Comparison of ENCODE assay signal across 1 cellular context in genomic region chr1:32817159-32817814, GRCh38.
A peak's percentile ranks its signal among the peaks of the same experiment; 100 is the strongest.
TF ChIP-seq lines count a peak whose summit lies in the region.

S100PBP (plus strand) TSS chr1:32817653; CDS start chr1:32826100, 8,447 bp downstream.
YARS1 (minus strand) TSS chr1:32817358; CDS start chr1:32817244, 114 bp downstream.

TF ChIP-seq in K562, 482 proteins besides CTCF, POLR2A, EP300 and RAD21 (continued from another document and continues in another):
- TF ChIP-seq PKNOX1 (IDR thresholded peaks at IDR 0.05) (peak; percentile 99), NUFIP1 (IDR thresholded peaks at IDR 0.05; ENCODE audit: partially characterized antibody) (peak; percentile 42), E2F4 (CRISPR knock-in tag; IDR thresholded peaks at IDR 0.05; ENCODE audit: low read depth) (peak; percentile 14; the same call in 1 of the 2 replicates), ID3 (CRISPR knock-in tag; IDR thresholded peaks at IDR 0.05) (no peak), ID3 (tag; IDR thresholded peaks at IDR 0.05) (no peak), GTF3C2 (IDR thresholded peaks at IDR 0.05; ENCODE audit: borderline replicate concordance, extremely low read depth, insufficient read length) (no peak), MAFK (IDR thresholded peaks at IDR 0.05; ENCODE audit: low read length) (peak; percentile 44; the same call in 1 of the 2 replicates), ZNF512 (tag; IDR thresholded peaks at IDR 0.05) (no peak), ZNF232 (CRISPR knock-in tag; IDR thresholded peaks at IDR 0.05) (no peak; the same call in 1 of the 2 replicates), ZNF318 (IDR thresholded peaks at IDR 0.05; ENCODE audit: borderline replicate concordance in 1 of 2, low read depth in 1 of 2) (peak in 1 of 2 experiments; percentile 94; a peak in 2 of 4 replicates), SMAD4 (CRISPR knock-in tag; conservative IDR thresholded peaks at IDR 0.05) (peak; percentile 91), ZNF354B (CRISPR knock-in tag; IDR thresholded peaks at IDR 0.05) (no peak), ZNF695 (CRISPR knock-in tag; IDR thresholded peaks at IDR 0.05) (no peak), ZBTB7A (IDR thresholded peaks at IDR 0.05; ENCODE audit: borderline replicate concordance, control insufficient read depth, low read depth, low read length) (peak; percentile 83), C11orf30 (IDR thresholded peaks at IDR 0.05; ENCODE audit: low read depth) (peak; percentile 78), TCF7L2 (IDR thresholded peaks at IDR 0.05; ENCODE audit: low read depth, low read length) (no peak), ZNF592 (IDR thresholded peaks at IDR 0.05) (no peak), LEF1 (IDR thresholded peaks at IDR 0.05) (peak; percentile 95), BDP1 (IDR thresholded peaks at IDR 0.05; ENCODE audit: insufficient read depth, insufficient read length) (no peak), POLR2AphosphoS2 (IDR thresholded peaks at IDR 0.05; ENCODE audit: low read length) (no peak), EGR1 (conservative IDR thresholded peaks at IDR 0.05) (peak; percentile 50), RUNX1 (IDR thresholded peaks at IDR 0.05; ENCODE audit: low read depth) (peak; percentile 16; the same call in 1 of the 2 replicates), ETV5 (CRISPR knock-in tag; IDR thresholded peaks at IDR 0.05; ENCODE audit: low read depth) (peak; percentile 98), CTBP1 (IDR thresholded peaks at IDR 0.05; ENCODE audit: borderline replicate concordance) (peak; percentile 84), ZC3H4 (CRISPR knock-in tag; IDR thresholded peaks at IDR 0.05; ENCODE audit: borderline replicate concordance) (no peak), PRPF4 (IDR thresholded peaks at IDR 0.05; ENCODE audit: insufficient read depth, low read depth, low read length, poor library complexity, severe bottlenecking) (peak; percentile 82), ZNF780A (CRISPR knock-in tag; IDR thresholded peaks at IDR 0.05) (no peak), CREBBP (IDR thresholded peaks at IDR 0.05; ENCODE audit: low read depth, low read length) (no peak), KLF10 (CRISPR knock-in tag; IDR thresholded peaks at IDR 0.05) (no peak), SRF (CRISPR knock-in tag; IDR thresholded peaks at IDR 0.05) (peak in 1 of 2 experiments; percentile 44; a peak in 1 of 4 replicates), FOXA3 (CRISPR knock-in tag; conservative IDR thresholded peaks at IDR 0.05 in 1 of 2, IDR thresholded peaks at IDR 0.05 in 1 of 2) (no peak), YY1 (IDR thresholded peaks at IDR 0.05; ENCODE audit: borderline replicate concordance in 1 of 3, control insufficient read depth in 1 of 3, extremely low read depth in 1 of 3, insufficient read depth in 3 of 3, insufficient read length in 1 of 3, insufficient replicate concordance in 2 of 3, low read depth in 1 of 3, low read length in 2 of 3) (peak; percentile 66 to 96 (median 89)), GABPA (tag; conservative IDR thresholded peaks at IDR 0.05; ENCODE audit: low read depth) (peak; percentile 88), ZBTB8A (IDR thresholded peaks at IDR 0.05; ENCODE audit: partially characterized antibody) (no peak), RBM17 (IDR thresholded peaks at IDR 0.05; ENCODE audit: borderline replicate concordance, low read depth, low read length) (no peak), HNRNPL (IDR thresholded peaks at IDR 0.05; ENCODE audit: low read depth, low read length) (peak; percentile 73), HINFP (tag; conservative IDR thresholded peaks at IDR 0.05; ENCODE audit: low read depth) (no peak), TBP (optimal IDR thresholded peaks at IDR 0.05; ENCODE audit: low read depth, low read length) (peak; percentile 89), IRF2 (CRISPR knock-in tag; IDR thresholded peaks at IDR 0.05) (no peak)
